ENCODE assay signal across 8 cellular contexts in genomic region chr4:142549726-142550463, GRCh38.
DNase-seq lines count a peak whose midpoint lies in the region; ATAC-seq lines count a peak whose summit lies in the region.

No MANE protein-coding gene starts in this region.

- DNase-seq in Daoy (ENCODE audit: low read depth), result peak; percentile 76
- DNase-seq in NCI-H146 treated with DMSO at 0.1 percent for 48 hours (lab: John Stamatoyannopoulos, UW; ENCODE audit: unreplicated experiment), result peak; percentile 2
- no peak for DNase-seq in activated naive CD8-positive, alpha-beta T cell treated with anti-CD3 and anti-CD28 coated beads, Interleukin-2, amount 50 U/mL, for 24 hours
- DNase-seq in lung microvascular endothelial cell (ENCODE audit: low read depth in 2 of 2), result peak; percentile 61 to 85
- DNase-seq in effector memory CD8-positive, alpha-beta T cell, result no peak

- no peaks in the 10 kb centered on the region for H3K36me3 Mint-ChIP-seq in activated naive CD8-positive, alpha-beta T cell treated with anti-CD3 and anti-CD28 coated beads, Interleukin-2, amount 50 U/mL, for 24 hours (ENCODE audit: low read depth)
- no peaks in the 10 kb centered on the region for H3K36me3 Mint-ChIP-seq in effector memory CD8-positive, alpha-beta T cell (ENCODE audit: insufficient read depth)

- no peak overlapping the region for H3K4me3 Mint-ChIP-seq in activated naive CD8-positive, alpha-beta T cell treated with anti-CD3 and anti-CD28 coated beads, Interleukin-2, amount 50 U/mL, for 24 hours
- no peak overlapping the region for H3K4me3 Mint-ChIP-seq in effector memory CD8-positive, alpha-beta T cell

- peaks cover 29% of the 10 kb centered on the region for H3K4me1 Mint-ChIP-seq in activated naive CD8-positive, alpha-beta T cell treated with anti-CD3 and anti-CD28 coated beads, Interleukin-2, amount 50 U/mL, for 24 hours
- no peaks in the 10 kb centered on the region for H3K4me1 Mint-ChIP-seq in effector memory CD8-positive, alpha-beta T cell (ENCODE audit: low read depth in 2 of 2)

- peak overlapping the region; percentile 33 for H3K27ac Mint-ChIP-seq in activated naive CD8-positive, alpha-beta T cell treated with anti-CD3 and anti-CD28 coated beads, Interleukin-2, amount 50 U/mL, for 24 hours
- no peak overlapping the region for H3K27ac Mint-ChIP-seq in effector memory CD8-positive, alpha-beta T cell

- peak; percentile 96 for ATAC-seq in activated naive CD8-positive, alpha-beta T cell treated with anti-CD3 and anti-CD28 coated beads, Interleukin-2, amount 50 U/mL, for 24 hours
- no peak for ATAC-seq in HG03196 (IDR thresholded peaks at IDR 0.05; ENCODE audit: unreplicated experiment)
- ATAC-seq in GM18873 (IDR thresholded peaks at IDR 0.05; ENCODE audit: low FRiP score, unreplicated experiment), result no peak
- no peak for ATAC-seq in effector memory CD8-positive, alpha-beta T cell (replicated peaks)
- ATAC-seq in GM21447 (IDR thresholded peaks at IDR 0.05; ENCODE audit: unreplicated experiment), result no peak

- H3K27me3 Mint-ChIP-seq in activated naive CD8-positive, alpha-beta T cell treated with anti-CD3 and anti-CD28 coated beads, Interleukin-2, amount 50 U/mL, for 24 hours, result no peaks in the 10 kb centered on the region
- no peaks in the 10 kb centered on the region for H3K27me3 Mint-ChIP-seq in effector memory CD8-positive, alpha-beta T cell

- H3K9me3 Mint-ChIP-seq in activated naive CD8-positive, alpha-beta T cell treated with anti-CD3 and anti-CD28 coated beads, Interleukin-2, amount 50 U/mL, for 24 hours, result peaks cover 8% of the 10 kb centered on the region
- H3K9me3 Mint-ChIP-seq in effector memory CD8-positive, alpha-beta T cell, result no peaks in the 10 kb centered on the region

Comparison
In these comparisons a context has a peak if more than half of its experiments do, and no peak if none do; other contexts are left out.
1. DNase-seq: peak in Daoy (single experiment), NCI-H146 treated with DMSO at 0.1 percent for 48 hours (single experiment) and lung microvascular endothelial cell (2 of 2); none in activated naive CD8-positive, alpha-beta T cell treated with anti-CD3 and anti-CD28 coated beads, Interleukin-2, amount 50 U/mL, for 24 hours (single experiment) and effector memory CD8-positive, alpha-beta T cell (0 of 3).